18 cellular contexts compared by ENCODE assay signal in the genomic region with DNA sequence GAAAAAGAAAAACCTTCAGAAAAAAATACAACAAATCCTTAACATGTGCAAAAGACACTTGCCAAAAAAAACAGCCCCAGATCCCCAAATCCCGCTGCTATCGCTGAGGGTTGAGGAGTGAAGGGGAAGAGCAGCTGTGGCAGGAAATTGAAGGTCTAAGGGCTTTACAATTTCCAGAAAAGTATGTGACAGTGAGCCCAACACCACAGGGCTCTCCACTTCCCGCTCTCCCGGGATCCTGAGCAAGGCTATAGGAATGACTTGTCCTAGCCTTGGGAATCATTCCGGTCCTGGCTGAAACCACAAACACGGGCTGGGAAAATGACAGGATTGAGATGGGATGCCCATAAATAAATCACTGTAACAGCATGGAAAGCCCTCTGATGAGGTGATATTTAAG.
DNase-seq lines count a peak whose midpoint lies in the region.
"Had no signal": no experiment of that assay in that cellular context is flagged by ENCODE, and none has a peak within 500 bp of the region (broad histone marks: within the 10 kb centered on the region; RNA-seq: fewer than 3 reads in every experiment).

No MANE protein-coding gene starts in this region.

- H3K27ac ChIP-seq in mesenchymal stem cell (ENCODE audit: low read length, poor library complexity, severe bottlenecking), result no peak overlapping the region
- H3K27ac ChIP-seq: BLaER1 treated with 17β-estradiol and CSF1 and Interleukin-3, amounts not matched to agents 10 nM and 100 nM had no signal

- peaks cover 0 to 3% of the 10 kb centered on the region in 2 experiments for H3K36me3 ChIP-seq in mesenchymal stem cell (ENCODE audit: control insufficient read depth in 1 of 2, insufficient read depth in 2 of 2, low read depth in 1 of 2, low read length in 2 of 2)
- H3K36me3 ChIP-seq: BLaER1 treated with 17β-estradiol and CSF1 and Interleukin-3, amounts not matched to agents 10 nM and 100 nM had no signal

- no peak overlapping the region for H2BK5ac ChIP-seq in mesenchymal stem cell (ENCODE audit: low read depth, low read length, poor library complexity, severe bottlenecking)

- no peak overlapping the region for H2BK12ac ChIP-seq in mesenchymal stem cell (ENCODE audit: low read length in 2 of 2)

- H4K8ac ChIP-seq in mesenchymal stem cell (ENCODE audit: low read length), result no peak overlapping the region

- no peak overlapping the region for H3K4ac ChIP-seq in mesenchymal stem cell (ENCODE audit: low read depth in 1 of 2, low read length in 2 of 2)

- no peak overlapping the region for H4K91ac ChIP-seq in mesenchymal stem cell (ENCODE audit: low read length)

- H2AFZ ChIP-seq in mesenchymal stem cell (ENCODE audit: low read depth, low read length), result no peak overlapping the region

- peaks cover 0 to 30% of the 10 kb centered on the region in 2 experiments for H3K27me3 ChIP-seq in mesenchymal stem cell (ENCODE audit: control insufficient read depth in 1 of 2, insufficient read depth in 1 of 2, low read length in 2 of 2)
- H3K27me3 ChIP-seq: BLaER1 treated with 17β-estradiol and CSF1 and Interleukin-3, amounts not matched to agents 10 nM and 100 nM had no signal

- H3K79me1 ChIP-seq in mesenchymal stem cell (replicated peaks; ENCODE audit: low read length, poor library complexity, severe bottlenecking), result peaks cover 20% of the 10 kb centered on the region

- H3K9ac ChIP-seq in mesenchymal stem cell (ENCODE audit: low read length), result no peak overlapping the region
- H3K9ac ChIP-seq: BLaER1 treated with 17β-estradiol and CSF1 and Interleukin-3, amounts not matched to agents 10 nM and 100 nM had no signal

- H3K18ac ChIP-seq in mesenchymal stem cell (ENCODE audit: low read depth in 1 of 2, low read length in 2 of 2), result no peak overlapping the region

- no peak overlapping the region for H2AK5ac ChIP-seq in mesenchymal stem cell (ENCODE audit: low read length, severe bottlenecking)

- H3K4me3 ChIP-seq in mesenchymal stem cell (ENCODE audit: insufficient read depth in 1 of 2, low read depth in 1 of 2, low read length in 2 of 2), result no peak overlapping the region
- H3K4me3 ChIP-seq: BLaER1 treated with 17β-estradiol and CSF1 and Interleukin-3, amounts not matched to agents 10 nM and 100 nM had no signal

- peak overlapping the region; percentile 51 for H3K4me2 ChIP-seq in mesenchymal stem cell (ENCODE audit: low read length, poor library complexity, severe bottlenecking)
- H3K4me2 ChIP-seq: BLaER1 treated with 17β-estradiol and CSF1 and Interleukin-3, amounts not matched to agents 10 nM and 100 nM had no signal

- H3K9me3 ChIP-seq in mesenchymal stem cell (ENCODE audit: control insufficient read depth, low read length), result no peaks in the 10 kb centered on the region
- H3K9me3 ChIP-seq: BLaER1 treated with 17β-estradiol and CSF1 and Interleukin-3, amounts not matched to agents 10 nM and 100 nM had no signal

- no peak overlapping the region for H3K14ac ChIP-seq in mesenchymal stem cell (ENCODE audit: low read length in 2 of 2)

- no peak overlapping the region for H2BK120ac ChIP-seq in mesenchymal stem cell (ENCODE audit: low read depth, low read length)

- 32% methylated on average over 5 of the region's 6 CpGs for WGBS in mesenchymal stem cell

- H2BK15ac ChIP-seq in mesenchymal stem cell (ENCODE audit: low read depth, poor library complexity, severe bottlenecking), result no peak overlapping the region

- DNase-seq in A172 (ENCODE audit: low spot score), result peak; percentile 31
- DNase-seq in EL, result peak; percentile 34
- peak; percentile 3 for DNase-seq in fibroblast of peridontal ligament (ENCODE audit: extremely low read depth)
- peak; percentile 3 for DNase-seq in mesenchymal stem cell
- no peak for DNase-seq in activated CD4-positive, CD25-positive, alpha-beta regulatory T cell (lab: John Stamatoyannopoulos, UW)
- DNase-seq in NCI-H2029 (lab: John Stamatoyannopoulos, UW), result no peak
- DNase-seq in DMS79 (lab: John Stamatoyannopoulos, UW), result no peak
- no peak for DNase-seq in stimulated activated naive CD4-positive, alpha-beta T cell treated with Interleukin-2 at 50 U/mL for 16 hours (lab: John Stamatoyannopoulos, UW)
- DNase-seq: Calu3; CD8-positive, alpha-beta T cell; GF-D8; NCI-H1105; NCI-H2081 treated with DMSO at 0.1 percent for 48 hours; NCI-H748 treated with DMSO at 0.1 percent for 48 hours; NK-92 treated with Interleukin-12 subunit alpha and Interleukin-12 subunit beta, amount 100 ng/mL, for 24 hours; OCI-M1; SIG-M5 had no signal

- peaks cover 3% of the 10 kb centered on the region for H3K4me1 ChIP-seq in mesenchymal stem cell (ENCODE audit: control insufficient read depth, insufficient read depth, low read depth, low read length)
- H3K4me1 ChIP-seq: BLaER1 treated with 17β-estradiol and CSF1 and Interleukin-3, amounts not matched to agents 10 nM and 100 nM had no signal

- no peak overlapping the region for H3K23ac ChIP-seq in mesenchymal stem cell (ENCODE audit: low read length in 2 of 2)

Comparison
In these comparisons a context has a peak if more than half of its experiments do, and no peak if none do; other contexts are left out.
1. DNase-seq: peak in A172 (single experiment), EL (single experiment), fibroblast of peridontal ligament (single experiment) and mesenchymal stem cell (single experiment); none in activated CD4-positive, CD25-positive, alpha-beta regulatory T cell (0 of 4), NCI-H2029 (single experiment), DMS79 (single experiment) and stimulated activated naive CD4-positive, alpha-beta T cell treated with Interleukin-2 at 50 U/mL for 16 hours (single experiment).